17 cellular contexts compared by ENCODE assay signal in genomic region chr3:115194461-115194860, GRCh38. TPM values are rescaled to one million over a fixed set of nuclear protein-coding genes. Genes with fewer than 3 reads are reported as not detected.
DNase-seq lines count a peak whose midpoint lies in the region; ATAC-seq and TF ChIP-seq lines count a peak whose summit lies in the region.
"Had no signal": no experiment of that assay in that cellular context is flagged by ENCODE, and none has a peak within 500 bp of the region (broad histone marks: within the 10 kb centered on the region; RNA-seq: fewer than 3 reads in every experiment).

No MANE protein-coding gene starts in this region.

- ATAC-seq in HG02973 (IDR thresholded peaks at IDR 0.05; ENCODE audit: unreplicated experiment): no peak
- ATAC-seq: A549, PC-3, SK-N-SH treated with all-trans-retinoic acid at 6 μM for 48 hours had no signal

- H3K9me3 ChIP-seq in right atrium auricular region: peaks cover 0 to 9% of the 10 kb centered on the region in 2 donors
- H3K9me3 ChIP-seq: A549, HAP-1 had no signal

- DNase-seq in AG10803 (ENCODE audit: low read depth) (peak; percentile 53), LHCN-M2 (ENCODE audit: low read depth) (peak; percentile 48), dedifferentiated amniotic fluid mesenchymal stem cell (ENCODE audit: extremely low spot score) (peak; percentile 63), non-pigmented ciliary epithelial cell (ENCODE audit: low read depth) (peak; percentile 8), globus pallidus (ENCODE audit: low spot score) (no peak), right atrium auricular region (ENCODE audit: low spot score) (no peak), NOMO-1 treated with dmso at 0.1 percent for 144 hours (lab: John Stamatoyannopoulos, UW; ENCODE audit: unreplicated experiment) (no peak)
- DNase-seq: CD8-positive, alpha-beta memory T cell; DMS 273 treated with DMSO at 0.1 percent for 48 hours; NCI-H345; NCI-H69; PC-3 had no signal

- TF ChIP-seq CTCF in AG10803 (conservative IDR thresholded peaks at IDR 0.05; ENCODE audit: low read length) (no peak), right atrium auricular region (IDR thresholded peaks at IDR 0.05) (no peak)

- no peaks in the 10 kb centered on the region for H3K36me3 ChIP-seq in right atrium auricular region
- H3K36me3 ChIP-seq: BLaER1, HAP-1 had no signal

- H3K27me3 ChIP-seq in right atrium auricular region: no peaks in the 10 kb centered on the region
- H3K27me3 ChIP-seq: BLaER1 had no signal

- H3K4me3 ChIP-seq in AG10803 (ENCODE audit: low read length) (no peak overlapping the region), right atrium auricular region (no peak overlapping the region)
- H3K4me3 ChIP-seq: A549, BLaER1, HAP-1 had no signal

- no peak overlapping the region for H3K27ac ChIP-seq in right atrium auricular region
- H3K27ac ChIP-seq: A549, BLaER1 had no signal

- no peaks in the 10 kb centered on the region for H3K4me1 ChIP-seq in right atrium auricular region
- H3K4me1 ChIP-seq: A549, BLaER1, HAP-1 had no signal

RNA-seq across cellular contexts. Expression of gene ZBTB20, which starts 47.4 kb away (rescaled TPM):
- total RNA-seq in LHCN-M2 (2014; rRNA removed) (18.3 and 26.4 TPM in 2 replicates), right atrium auricular region (10 to 100 TPM; 84.6 to 90.8 TPM)
- 3.8 TPM for polyA plus RNA-seq in LHCN-M2 (2012)

Comparison
In these comparisons a context has a peak if more than half of its experiments do, and no peak if none do; other contexts are left out.
1. DNase-seq: peak in AG10803 (single experiment), LHCN-M2 (single experiment), dedifferentiated amniotic fluid mesenchymal stem cell (single experiment) and non-pigmented ciliary epithelial cell (single experiment); none in globus pallidus (single experiment), right atrium auricular region (single experiment) and NOMO-1 treated with dmso at 0.1 percent for 144 hours (single experiment).